8 cellular contexts compared by ENCODE assay signal in genomic region chr2:11129598-11130449, GRCh38. TPM values are rescaled to one million over a fixed set of nuclear protein-coding genes. Genes with fewer than 3 reads are reported as not detected.
DNase-seq lines count a peak whose midpoint lies in the region; ATAC-seq and TF ChIP-seq lines count a peak whose summit lies in the region.

No MANE protein-coding gene starts in this region.

- intact Hi-C loops in activated T-helper 1 cell treated with anti-CD3 and anti-CD28 coated beads, Interleukin-12 subunit alpha, Interleukin-12 subunit beta, Interleukin-2, Interleukin-4 antibody, amounts not matched to agents 30 ng/mL and 10 ng/mL and 1 ng/mL, durations not matched to agents 14 hours and 24 hours and 36 hours (cut with micrococcal nuclease), result loop anchor here (5.0 to 10.0 kb wide), 4 partner anchors 155 to 647 kb away; partner anchors contain the start of gene PDIA6
- intact Hi-C loops in psoas muscle (cut with DNase I), result loop anchor here (5.0 to 10.0 kb wide), 3 partner anchors 55 to 455 kb away; no protein-coding TSS in a partner anchor
- intact Hi-C loops in uterus (cut with DNase I; ENCODE audit: low total_unique reads), result no loop called here

- TF ChIP-seq POLR2A in uterus (IDR thresholded peaks at IDR 0.05), result no peak

- no peaks in the 10 kb centered on the region for H3K9me3 Mint-ChIP-seq in activated T-helper 1 cell treated with anti-CD3 and anti-CD28 coated beads, Interleukin-12 subunit alpha, Interleukin-12 subunit beta, Interleukin-2, Interleukin-4 antibody, amounts not matched to agents 30 ng/mL and 10 ng/mL and 1 ng/mL, durations not matched to agents 14 hours and 24 hours and 36 hours
- H3K9me3 Mint-ChIP-seq in glutamatergic neuron (ENCODE audit: unreplicated experiment), result peaks cover 3% of the 10 kb centered on the region

- H3K4me1 ChIP-seq in psoas muscle (peaks cover 18% of the 10 kb centered on the region), uterus (peaks cover 0 to 11% of the 10 kb centered on the region in 2 donors)

- H3K9me3 ChIP-seq in psoas muscle, result no peaks in the 10 kb centered on the region
- no peaks in the 10 kb centered on the region for H3K9me3 ChIP-seq in uterus

- H3K27me3 ChIP-seq in psoas muscle (ENCODE audit: insufficient read depth in 3 of 3, low read length in 2 of 3), result peaks cover 0 to 4% (median 0%) of the 10 kb centered on the region in 3 donors
- no peaks in the 10 kb centered on the region for H3K27me3 ChIP-seq in uterus

- DNase-seq in NOMO-1 treated with DMSO at 0.1 percent for 48 hours (lab: John Stamatoyannopoulos, UW; ENCODE audit: unreplicated experiment), result peak; percentile 26
- DNase-seq in activated T-helper 1 cell treated with anti-CD3 and anti-CD28 coated beads, Interleukin-12 subunit alpha, Interleukin-12 subunit beta, Interleukin-2, Interleukin-4 antibody, amounts not matched to agents 30 ng/mL and 10 ng/mL and 1 ng/mL, durations not matched to agents 14 hours and 24 hours and 36 hours (ENCODE audit: low spot score), result peak; percentile 79
- peak; percentile 86 for DNase-seq in glutamatergic neuron
- DNase-seq in psoas muscle, result peak in 1 of 2 donors; percentile 67
- DNase-seq in uterus, result peak; percentile 25 to 59
- DNase-seq in NCI-H2196 treated with DMSO at 0.1 percent for 48 hours (lab: John Stamatoyannopoulos, UW; ENCODE audit: unreplicated experiment), result no peak

- peaks cover 10% of the 10 kb centered on the region for H3K27me3 Mint-ChIP-seq in activated T-helper 1 cell treated with anti-CD3 and anti-CD28 coated beads, Interleukin-12 subunit alpha, Interleukin-12 subunit beta, Interleukin-2, Interleukin-4 antibody, amounts not matched to agents 30 ng/mL and 10 ng/mL and 1 ng/mL, durations not matched to agents 14 hours and 24 hours and 36 hours (ENCODE audit: insufficient read depth)
- H3K27me3 Mint-ChIP-seq in glutamatergic neuron (ENCODE audit: unreplicated experiment), result no peaks in the 10 kb centered on the region

- no peaks in the 10 kb centered on the region for H3K36me3 Mint-ChIP-seq in activated T-helper 1 cell treated with anti-CD3 and anti-CD28 coated beads, Interleukin-12 subunit alpha, Interleukin-12 subunit beta, Interleukin-2, Interleukin-4 antibody, amounts not matched to agents 30 ng/mL and 10 ng/mL and 1 ng/mL, durations not matched to agents 14 hours and 24 hours and 36 hours (ENCODE audit: low read depth)
- H3K36me3 Mint-ChIP-seq in glutamatergic neuron (ENCODE audit: unreplicated experiment), result no peaks in the 10 kb centered on the region

- no peak for TF ChIP-seq CTCF in glutamatergic neuron (IDR thresholded peaks at IDR 0.05; ENCODE audit: partially characterized antibody, unreplicated experiment)
- TF ChIP-seq CTCF in psoas muscle (IDR thresholded peaks at IDR 0.05), result peak; percentile 6
- TF ChIP-seq CTCF in uterus (IDR thresholded peaks at IDR 0.05), result peak in 2 of 4 experiments; percentile 23 to 26

- ATAC-seq in GM18502 (IDR thresholded peaks at IDR 0.05; ENCODE audit: poor library complexity, unreplicated experiment) (peak; percentile 75), HG03045 (IDR thresholded peaks at IDR 0.05; ENCODE audit: unreplicated experiment) (peak; percentile 73), psoas muscle (peak in 3 of 4 donors; percentile 14 to 39 (median 25))

- 12 to 14% (median 14%) methylated on average over 43 to 46 of the region's 46 CpGs for WGBS in psoas muscle, 3 donors

- peak overlapping the region; percentile 57 for H3K4me3 Mint-ChIP-seq in activated T-helper 1 cell treated with anti-CD3 and anti-CD28 coated beads, Interleukin-12 subunit alpha, Interleukin-12 subunit beta, Interleukin-2, Interleukin-4 antibody, amounts not matched to agents 30 ng/mL and 10 ng/mL and 1 ng/mL, durations not matched to agents 14 hours and 24 hours and 36 hours
- peak overlapping the region; percentile 84 for H3K4me3 Mint-ChIP-seq in glutamatergic neuron (ENCODE audit: unreplicated experiment)

- no peak overlapping the region for H3K27ac Mint-ChIP-seq in activated T-helper 1 cell treated with anti-CD3 and anti-CD28 coated beads, Interleukin-12 subunit alpha, Interleukin-12 subunit beta, Interleukin-2, Interleukin-4 antibody, amounts not matched to agents 30 ng/mL and 10 ng/mL and 1 ng/mL, durations not matched to agents 14 hours and 24 hours and 36 hours
- H3K27ac Mint-ChIP-seq in glutamatergic neuron (ENCODE audit: unreplicated experiment), result peak overlapping the region; percentile 38

- no peaks in the 10 kb centered on the region for H3K36me3 ChIP-seq in psoas muscle (ENCODE audit: insufficient read depth in 1 of 2, low read depth in 1 of 2)
- no peaks in the 10 kb centered on the region for H3K36me3 ChIP-seq in uterus

- H3K4me3 ChIP-seq in psoas muscle (peak overlapping the region; percentile 55), uterus (peak overlapping the region; percentile 16 to 31)

- peaks cover 13% of the 10 kb centered on the region for H3K4me1 Mint-ChIP-seq in activated T-helper 1 cell treated with anti-CD3 and anti-CD28 coated beads, Interleukin-12 subunit alpha, Interleukin-12 subunit beta, Interleukin-2, Interleukin-4 antibody, amounts not matched to agents 30 ng/mL and 10 ng/mL and 1 ng/mL, durations not matched to agents 14 hours and 24 hours and 36 hours (ENCODE audit: low read depth)
- peaks cover 5% of the 10 kb centered on the region for H3K4me1 Mint-ChIP-seq in glutamatergic neuron (ENCODE audit: low read depth, unreplicated experiment)

- H3K27ac ChIP-seq in psoas muscle (peak overlapping the region; percentile 16), uterus (peak overlapping the region in 1 of 2 donors; percentile 54)

RNA-seq across cellular contexts. Expression of gene SLC66A3, which starts 25.4 kb away (rescaled TPM):
- 7.2 and 7.9 TPM in 2 replicates for total RNA-seq in activated T-helper 1 cell treated with anti-CD3 and anti-CD28 coated beads, Interleukin-12 subunit alpha, Interleukin-12 subunit beta, Interleukin-2, Interleukin-4 antibody, amounts not matched to agents 30 ng/mL and 10 ng/mL and 1 ng/mL, durations not matched to agents 14 hours and 24 hours and 36 hours
- total RNA-seq in glutamatergic neuron (ENCODE audit: unreplicated experiment), result 10.9 TPM
- 1 to 10 TPM; 3.9 to 6.7 (median 4.7) TPM for total RNA-seq in psoas muscle
- 1 to 10 TPM; 4.3 to 5.2 (median 5.1) TPM for polyA plus RNA-seq in psoas muscle
- total RNA-seq in uterus, result 10 to 100 TPM; 22.2 to 51.7 (median 37.7) TPM

Comparison
In these comparisons a context has a peak if more than half of its experiments do, and no peak if none do; other contexts are left out.
1. ATAC-seq: peak in every context shown above with its lines; median percentile 75 in GM18502; 73 in HG03045; 25 in psoas muscle.